1 cellular context compared by ENCODE assay signal in genomic region chr13:45490068-45490467, GRCh38.
TF ChIP-seq lines count a peak whose summit lies in the region.

No MANE protein-coding gene starts in this region.

TF ChIP-seq in H1, 55 proteins besides CTCF, POLR2A, EP300 and RAD21:
- TF ChIP-seq ZNF274 (IDR thresholded peaks at IDR 0.05; ENCODE audit: borderline replicate concordance, extremely low read depth, low read length) (no peak), E2F6 (IDR thresholded peaks at IDR 0.05) (no peak)
TF ChIP-seq in H1: peak in this region for 0.
